In the genomic region with DNA sequence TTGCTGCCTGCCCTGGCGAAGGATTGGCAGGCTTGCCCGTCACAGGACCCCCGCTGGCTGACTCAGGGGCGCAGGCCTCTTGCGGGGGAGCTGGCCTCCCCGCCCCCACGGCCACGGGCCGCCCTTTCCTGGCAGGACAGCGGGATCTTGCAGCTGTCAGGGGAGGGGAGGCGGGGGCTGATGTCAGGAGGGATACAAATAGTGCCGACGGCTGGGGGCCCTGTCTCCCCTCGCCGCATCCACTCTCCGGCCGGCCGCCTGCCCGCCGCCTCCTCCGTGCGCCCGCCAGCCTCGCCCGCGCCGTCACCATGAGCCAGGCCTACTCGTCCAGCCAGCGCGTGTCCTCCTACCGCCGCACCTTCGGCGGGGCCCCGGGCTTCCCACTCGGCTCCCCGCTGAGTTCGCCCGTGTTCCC, we compare ENCODE assay signal across 14 cellular contexts. TPM values are rescaled to one million over a fixed set of nuclear protein-coding genes. Genes with fewer than 3 reads are reported as not detected.
DNase-seq lines count a peak whose midpoint lies in the region; ATAC-seq, FAIRE-seq and TF ChIP-seq lines count a peak whose summit lies in the region.
"Had no signal": no experiment of that assay in that cellular context is flagged by ENCODE, and none has a peak within 500 bp of the region (broad histone marks: within the 10 kb centered on the region; RNA-seq: fewer than 3 reads in every experiment).

DES (plus strand) TSS at position 223 of the 415 bp plus-strand sequence; CDS start at position 309, 86 bp downstream.

- H3K27ac Mint-ChIP-seq in progenitor cell of endocrine pancreas: no peak within 1 kb of the TSS
- H3K27ac Mint-ChIP-seq: activated B cell treated with CpG ODN at 0.5 μM for 24 hours; activated naive CD4-positive, alpha-beta T cell treated with anti-CD3 and anti-CD28 coated beads, Interleukin-2, amount 10 ng/mL, durations not matched to agents 7 days and 5 days had no signal

- TF ChIP-seq CTCF in AG04450 (IDR thresholded peaks at IDR 0.05; ENCODE audit: low read depth, low read length): no peak
- TF ChIP-seq CTCF in mammary epithelial cell (conservative IDR thresholded peaks at IDR 0.05 in 1 of 2, IDR thresholded peaks at IDR 0.05 in 1 of 2; ENCODE audit: extremely low read depth in 1 of 2, insufficient read depth in 1 of 2, low read depth in 1 of 2, low read length in 2 of 2): no peak
- no peak for TF ChIP-seq CTCF in progenitor cell of endocrine pancreas (IDR thresholded peaks at IDR 0.05; ENCODE audit: unreplicated experiment)

- peaks cover 58% of the 10 kb centered on the region for H3K27me3 Mint-ChIP-seq in progenitor cell of endocrine pancreas

- H3K27me3 ChIP-seq in AG04450 (ENCODE audit: control insufficient read depth, insufficient read depth, low read length): no peaks in the 10 kb centered on the region
- peaks cover 4% of the 10 kb centered on the region for H3K27me3 ChIP-seq in mammary epithelial cell (ENCODE audit: insufficient read depth, low read length)
- peaks cover 21% of the 10 kb centered on the region for H3K27me3 ChIP-seq in iPS-15b (ENCODE audit: control insufficient read depth, insufficient read depth, low read length)

- H3K36me3 Mint-ChIP-seq in progenitor cell of endocrine pancreas (ENCODE audit: insufficient read depth): no peaks in the 10 kb centered on the region
- H3K36me3 Mint-ChIP-seq: activated naive CD4-positive, alpha-beta T cell treated with anti-CD3 and anti-CD28 coated beads, Interleukin-2, amount 10 ng/mL, durations not matched to agents 7 days and 5 days had no signal

- H3K27ac ChIP-seq in AG04450 (ENCODE audit: low read depth, low read length) (no peak within 1 kb of the TSS), mammary epithelial cell (ENCODE audit: insufficient read depth, low read depth, low read length) (no peak within 1 kb of the TSS)

- H3K36me3 ChIP-seq in mammary epithelial cell (ENCODE audit: insufficient read depth, low read length) (no peaks in the 10 kb centered on the region), iPS-15b (ENCODE audit: control insufficient read depth, insufficient read depth, low read length) (no peaks in the 10 kb centered on the region)

- H2AFZ ChIP-seq in mammary epithelial cell (ENCODE audit: low read depth, low read length): peak within 1 kb of the TSS; percentile 16

- intact Hi-C loops in mammary epithelial cell (cut with micrococcal nuclease): no loop called here

- POLR2A ChIA-PET in AG04450 (lab: Yijun Ruan, JAX): interaction anchor here (0.6 kb wide), 1 partner anchor 30 kb away, joined by 7 read pairs; the partner anchor contains the start of gene DNPEP

- in situ Hi-C loops in mammary epithelial cell (cut with MboI; ENCODE audit: low sequenced_read_pairs in 2 of 2): loop anchor here in 1 of 2 donors (25.0 kb wide), 1 partner anchor 244 kb away; no protein-coding TSS in a partner anchor

- CTCF ChIA-PET in AG04450 (lab: Charles Lee): interaction anchor here (0.9 to 1.1 kb wide), 2 partner anchors 10 to 112 kb away, joined by 3 to 4 read pairs; no protein-coding TSS in a partner anchor
- CTCF ChIA-PET in mammary epithelial cell (lab: Charles Lee; ENCODE audit: low non-redundant PET): no interaction called here

- peak within 1 kb of the TSS; percentile 16 for H3K4me3 Mint-ChIP-seq in progenitor cell of endocrine pancreas (ENCODE audit: low read depth)
- H3K4me3 Mint-ChIP-seq: activated B cell treated with CpG ODN at 0.5 μM for 24 hours; activated naive CD4-positive, alpha-beta T cell treated with anti-CD3 and anti-CD28 coated beads, Interleukin-2, amount 10 ng/mL, durations not matched to agents 7 days and 5 days; neural crest cell had no signal

- H3K4me1 Mint-ChIP-seq in progenitor cell of endocrine pancreas (ENCODE audit: low read depth): no peaks in the 10 kb centered on the region
- H3K4me1 Mint-ChIP-seq: activated B cell treated with CpG ODN at 0.5 μM for 24 hours had no signal

- H3K4me3 ChIP-seq in AG04450 (ENCODE audit: low read depth, low read length) (no peak within 1 kb of the TSS), mammary epithelial cell (replicated peaks in 1 of 3; ENCODE audit: insufficient read depth in 1 of 3, low read depth in 2 of 3, low read length in 3 of 3) (no peak within 1 kb of the TSS), iPS-15b (ENCODE audit: low read depth, low read length) (peak within 1 kb of the TSS; percentile 32)

- H3K4me2 ChIP-seq in mammary epithelial cell (ENCODE audit: insufficient read depth, low read depth, low read length): peak within 1 kb of the TSS; percentile 45

- H3K79me2 ChIP-seq in mammary epithelial cell (ENCODE audit: insufficient read depth, low read length): no peaks in the 10 kb centered on the region

- no peak for FAIRE-seq in GM19239 (lab: Jason Lieb, UNC)
- FAIRE-seq: RCC 7860 had no signal

- 26% methylated on average over 24 of the region's 39 CpGs for WGBS in mammary epithelial cell (ENCODE audit: low coverage, missing lambda C conversion rate)

- no peaks in the 10 kb centered on the region for H3K4me1 ChIP-seq in mammary epithelial cell (ENCODE audit: insufficient read depth, low read length)
- peaks cover 12% of the 10 kb centered on the region for H3K4me1 ChIP-seq in iPS-15b (ENCODE audit: control insufficient read depth, insufficient read depth, low read length)

- dilution Hi-C loops in mammary epithelial cell (cut with HindIII; ENCODE audit: low sequenced_read_pairs): loop anchor here (25.0 kb wide), 1 partner anchor 269 kb away; no protein-coding TSS in a partner anchor

- H4K20me1 ChIP-seq in mammary epithelial cell (ENCODE audit: insufficient read depth, low read length): no peaks in the 10 kb centered on the region

- DNase-seq in AG04450 (ENCODE audit: low read depth, low spot score) (no peak), mammary epithelial cell (no peak), progenitor cell of endocrine pancreas (ENCODE audit: low spot score, unreplicated experiment) (no peak), GM19239 (ENCODE audit: insufficient read length, low spot score) (no peak), HK-2 (ENCODE audit: unreplicated experiment) (no peak)
- DNase-seq in NK-92 treated with Interleukin-12 subunit alpha and Interleukin-12 subunit beta, amount 100 ng/mL, for 24 hours (lab: John Stamatoyannopoulos, UW): no peak
- DNase-seq: activated B cell treated with CpG ODN at 0.5 μM for 24 hours; activated naive CD4-positive, alpha-beta T cell treated with anti-CD3 and anti-CD28 coated beads, Interleukin-2, amount 10 ng/mL, durations not matched to agents 7 days and 5 days; GF-D8; NCI-H1694 treated with DMSO at 0.1 percent for 48 hours had no signal

- BruUV-seq in mammary epithelial cell (replicated peaks; lab: Mats Ljungman, UMichigan): no TSS peak

- peaks cover 7% of the 10 kb centered on the region; the same call in 1 of the 2 replicates for H3K9me3 ChIP-seq in AG04450 (ENCODE audit: control insufficient read depth, insufficient read depth, low read length)
- H3K9me3 ChIP-seq in mammary epithelial cell (replicated peaks; ENCODE audit: insufficient read depth, low read length): no peaks in the 10 kb centered on the region
- no peaks in the 10 kb centered on the region for H3K9me3 ChIP-seq in iPS-15b (ENCODE audit: control insufficient read depth, insufficient read depth, low read length)

- no peaks in the 10 kb centered on the region for H3K9me3 Mint-ChIP-seq in progenitor cell of endocrine pancreas (ENCODE audit: low read depth)
- H3K9me3 Mint-ChIP-seq: activated naive CD4-positive, alpha-beta T cell treated with anti-CD3 and anti-CD28 coated beads, Interleukin-2, amount 10 ng/mL, durations not matched to agents 7 days and 5 days; neural crest cell had no signal

- ATAC-seq in GM21786 (IDR thresholded peaks at IDR 0.05; ENCODE audit: unreplicated experiment): no peak

- H3K9ac ChIP-seq in mammary epithelial cell (ENCODE audit: insufficient read depth, low read length) (no peak within 1 kb of the TSS), iPS-15b (ENCODE audit: low read depth, low read length) (no peak within 1 kb of the TSS)

RNA-seq across cellular contexts. Expression of gene DES, which starts in this region (rescaled TPM):
- polyA plus RNA-seq in AG04450 (2011; rRNA removed) (19.8 and 24.9 TPM in 2 replicates), mammary epithelial cell (0.07 TPM)
- 40.7 and 49.5 TPM in 2 replicates for polyA minus RNA-seq in AG04450 (2011; rRNA and poly(A)+ RNA removed)
- total RNA-seq in mammary epithelial cell (under 1 TPM in 1 of 2 donors, not detected in 1; 0.33 TPM), progenitor cell of endocrine pancreas (not detected in 2 replicates)
- not detected for polyA minus RNA-seq in mammary epithelial cell
- total RNA-seq: activated B cell treated with CpG ODN at 0.5 μM for 24 hours had no signal

Comparison
In these comparisons a context has a peak if more than half of its experiments do, and no peak if none do; other contexts are left out.
1. RNA of gene DES (polyA plus RNA-seq): 19.8 to 24.9 TPM in AG04450; 0.07 TPM in mammary epithelial cell (single experiment); every median in the first group is over 10 times any median in the second.